Comparison of ENCODE assay signal across 23 cellular contexts in genomic region chrX:16386126-16386525, GRCh38.
DNase-seq lines count a peak whose midpoint lies in the region; ATAC-seq and TF ChIP-seq lines count a peak whose summit lies in the region.
"Had no signal": no experiment of that assay in that cellular context is flagged by ENCODE, and none has a peak within 500 bp of the region (broad histone marks: within the 10 kb centered on the region; RNA-seq: fewer than 3 reads in every experiment).

No MANE protein-coding gene starts in this region.

- H3K27me3 ChIP-seq in SK-N-SH (ENCODE audit: insufficient read depth) (no peaks in the 10 kb centered on the region), adipocyte (replicated peaks; ENCODE audit: control insufficient read depth, insufficient read depth, low read length) (peaks cover 3% of the 10 kb centered on the region)

- no peaks in the 10 kb centered on the region for H3F3A ChIP-seq in SK-N-SH (replicated peaks; ENCODE audit: insufficient read depth)

- no peak overlapping the region for H3K4me2 ChIP-seq in SK-N-SH
- H3K4me2 ChIP-seq: BLaER1 treated with 17β-estradiol and CSF1 and Interleukin-3, amounts not matched to agents 10 nM and 100 nM; KMS-11 had no signal

- H4K20me1 ChIP-seq in SK-N-SH (ENCODE audit: insufficient read depth), result no peaks in the 10 kb centered on the region
- H4K20me1 ChIP-seq: BLaER1 treated with 17β-estradiol and CSF1 and Interleukin-3, amounts not matched to agents 10 nM and 100 nM had no signal

- H2AFZ ChIP-seq in SK-N-SH (ENCODE audit: low read depth), result no peak overlapping the region; the same call in 1 of the 2 replicates

- H3K9me3 ChIP-seq in SK-N-SH, result 0 out of 2 replicates have a peak, but pooled peaks cover 3% of the 10 kb centered on the region
- H3K9me3 ChIP-seq in adipocyte (ENCODE audit: control insufficient read depth, low read length), result peaks cover 8% of the 10 kb centered on the region

- H3K27ac ChIP-seq in SK-N-SH (ENCODE audit: low read depth in 2 of 2, low read length in 1 of 2), result no peak overlapping the region
- H3K27ac ChIP-seq: BLaER1 treated with 17β-estradiol and CSF1 and Interleukin-3, amounts not matched to agents 10 nM and 100 nM; KMS-11 had no signal

- peak; percentile 41; the same call in 2 of the 3 replicates for ATAC-seq in SK-N-SH treated with all-trans-retinoic acid at 6 μM for 48 hours
- ATAC-seq: Panc1 had no signal

- H3K9ac ChIP-seq in SK-N-SH, result no peak overlapping the region
- no peak overlapping the region for H3K9ac ChIP-seq in adipocyte (ENCODE audit: low read length)
- H3K9ac ChIP-seq: BLaER1 treated with 17β-estradiol and CSF1 and Interleukin-3, amounts not matched to agents 10 nM and 100 nM; KMS-11 had no signal

- TF ChIP-seq RAD21 in SK-N-SH (IDR thresholded peaks at IDR 0.05; ENCODE audit: low read length), result no peak

- CTCF ChIA-PET in SK-N-SH (lab: Yijun Ruan, JAX), result no interaction called here

- no peak for TF ChIP-seq CTCF in SK-N-SH (IDR thresholded peaks at IDR 0.05)

- no peaks in the 10 kb centered on the region for H3K9me2 ChIP-seq in SK-N-SH

- POLR2A ChIA-PET in SK-N-SH (lab: Yijun Ruan, JAX), result no interaction called here

- H3K4me1 ChIP-seq in SK-N-SH (ENCODE audit: control insufficient read depth in 1 of 2, insufficient read depth in 2 of 2, low read depth in 1 of 2, low read length in 1 of 2) (no peaks in the 10 kb centered on the region), adipocyte (ENCODE audit: control insufficient read depth, insufficient read depth, low read length) (no peaks in the 10 kb centered on the region)

- TF ChIP-seq EP300 in SK-N-SH (IDR thresholded peaks at IDR 0.05; ENCODE audit: borderline replicate concordance in 1 of 2, low read depth in 1 of 2, low read length in 1 of 2), result no peak

- no peaks in the 10 kb centered on the region for H3K36me3 ChIP-seq in SK-N-SH (replicated peaks in 1 of 2; ENCODE audit: control insufficient read depth in 1 of 2, insufficient read depth in 2 of 2, low read length in 1 of 2)
- H3K36me3 ChIP-seq in adipocyte (ENCODE audit: control insufficient read depth, insufficient read depth, low read length, severe bottlenecking), result no peaks in the 10 kb centered on the region
- H3K36me3 ChIP-seq: BLaER1 treated with 17β-estradiol and CSF1 and Interleukin-3, amounts not matched to agents 10 nM and 100 nM had no signal

- DNase-seq in SK-N-SH, result no peak
- DNase-seq in adipocyte (ENCODE audit: low read depth), result peak; percentile 48
- DNase-seq in iris pigment epithelial cell (ENCODE audit: low read depth), result peak; percentile 3
- DNase-seq in KG1 (lab: John Stamatoyannopoulos, UW), result no peak
- no peak for DNase-seq in stimulated activated CD4-positive, alpha-beta T cell treated with anti-CD3 and anti-CD28 coated beads, Interleukin-1b, Interleukin-23, amount 100 ng/mL, for 48 hours
- no peak for DNase-seq in COLO668 (lab: John Stamatoyannopoulos, UW; ENCODE audit: unreplicated experiment)
- DNase-seq: 8988T; ACHN; Calu3; CD4-positive, alpha-beta memory T cell; DMS79 treated with DMSO at 0.1 percent for 48 hours; HCEC 1CT; NCI-H1048; NCI-H1694; NCI-H2029 treated with DMSO at 0.1 percent for 48 hours; NCI-H446 treated with DMSO at 0.1 percent for 48 hours; NCI-H526; NCI-H82; SHP77 treated with DMSO at 0.1 percent for 48 hours had no signal

- no peaks in the 10 kb centered on the region for H3K79me2 ChIP-seq in SK-N-SH (ENCODE audit: insufficient read depth)

- no peak overlapping the region for H3K4me3 ChIP-seq in SK-N-SH (ENCODE audit: low read depth in 2 of 2, low read length in 1 of 2)
- no peak overlapping the region for H3K4me3 ChIP-seq in adipocyte (ENCODE audit: low read length)
- H3K4me3 ChIP-seq: BLaER1 treated with 17β-estradiol and CSF1 and Interleukin-3, amounts not matched to agents 10 nM and 100 nM had no signal

TF ChIP-seq in SK-N-SH treated with all-trans-retinoic acid at 6 μM for 48 hours, 23 proteins besides CTCF, POLR2A, EP300 and RAD21:
- TF ChIP-seq ZNF8 (CRISPR knock-in tag; IDR thresholded peaks at IDR 0.05) (no peak), GLIS3 (CRISPR knock-in tag; IDR thresholded peaks at IDR 0.05) (no peak)

TF ChIP-seq in SK-N-SH, 30 proteins besides CTCF, POLR2A, EP300 and RAD21:
- TF ChIP-seq RFX5 (IDR thresholded peaks at IDR 0.05; ENCODE audit: low read length) (no peak), EZH2phosphoT487 (IDR thresholded peaks at IDR 0.05; ENCODE audit: borderline replicate concordance, low read depth) (no peak), TCF12 (IDR thresholded peaks at IDR 0.05) (no peak), IRF3 (IDR thresholded peaks at IDR 0.05; ENCODE audit: low read depth, low read length) (no peak)
TF ChIP-seq in SK-N-SH: peak in this region for 0.

Comparison
In these comparisons a context has a peak if more than half of its experiments do, and no peak if none do; other contexts are left out.
1. DNase-seq: peak in adipocyte (single experiment) and iris pigment epithelial cell (single experiment); none in SK-N-SH (single experiment), KG1 (single experiment), stimulated activated CD4-positive, alpha-beta T cell treated with anti-CD3 and anti-CD28 coated beads, Interleukin-1b, Interleukin-23, amount 100 ng/mL, for 48 hours (single experiment) and COLO668 (single experiment).